Comparison of ENCODE assay signal across 10 cellular contexts in the genomic region with DNA sequence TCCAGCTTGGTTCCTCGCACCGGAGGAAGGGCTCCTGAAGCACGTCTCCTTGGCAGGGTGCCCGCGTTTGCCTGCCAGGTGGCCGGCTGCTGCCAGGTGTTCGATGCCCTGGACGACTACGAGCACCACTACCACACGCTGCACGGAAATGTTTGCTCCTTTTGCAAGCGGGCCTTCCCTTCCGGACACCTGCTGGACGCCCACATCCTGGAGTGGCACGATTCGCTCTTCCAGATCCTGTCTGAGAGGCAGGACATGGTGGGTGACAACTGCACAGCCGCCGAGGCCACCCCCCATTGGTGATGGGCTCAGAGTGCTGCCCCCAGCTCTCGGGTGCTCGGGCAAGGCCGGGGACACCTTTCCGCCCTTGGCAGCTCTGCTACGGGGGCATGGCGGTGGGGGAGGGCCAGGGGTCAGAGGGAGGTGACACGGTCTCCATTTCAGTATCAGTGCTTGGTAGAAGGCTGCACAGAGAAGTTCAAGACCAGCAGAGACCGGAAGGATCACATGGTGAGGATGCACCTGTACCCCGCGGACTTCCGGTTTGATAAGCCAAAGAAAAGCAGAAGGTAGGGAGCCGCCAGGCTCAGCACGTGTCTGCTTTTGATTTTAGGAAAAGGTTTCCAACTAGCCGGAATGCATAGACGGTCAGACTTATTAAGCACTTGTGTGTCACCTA. TPM values are rescaled to one million over a fixed set of nuclear protein-coding genes. Genes with fewer than 3 reads are reported as not detected.
DNase-seq lines count a peak whose midpoint lies in the region; ATAC-seq, FAIRE-seq and TF ChIP-seq lines count a peak whose summit lies in the region.
"Had no signal": no experiment of that assay in that cellular context is flagged by ENCODE, and none has a peak within 500 bp of the region (broad histone marks: within the 10 kb centered on the region; RNA-seq: fewer than 3 reads in every experiment).

No MANE protein-coding gene starts in this region.

- H2AFZ ChIP-seq in OCI-LY3 (ENCODE audit: low read depth, low read length), result no peak overlapping the region

- peak overlapping the region; percentile 64 for H3K4me2 ChIP-seq in OCI-LY3 (ENCODE audit: low read length)

- FAIRE-seq in small intestine (lab: Jason Lieb, UNC) (no peak), RCC 7860 (lab: Jason Lieb, UNC) (no peak)

- WGBS in esophagus squamous epithelium, 2 donors, result 75 to 87% methylated on average over 7 to 14 of the region's 33 CpGs
- 21 to 73% (median 41%) methylated on average over 33 of the region's 33 CpGs for WGBS in small intestine, 3 donors

- peaks cover 35% of the 10 kb centered on the region for H3K79me2 ChIP-seq in OCI-LY3 (ENCODE audit: low read length)

- no peak for ATAC-seq in GM21825 (IDR thresholded peaks at IDR 0.05; ENCODE audit: unreplicated experiment)
- no peak for ATAC-seq in HG03159 (IDR thresholded peaks at IDR 0.05; ENCODE audit: unreplicated experiment)

- H3K9ac ChIP-seq in OCI-LY3 (ENCODE audit: low read length), result no peak overlapping the region

- H3K27ac ChIP-seq in OCI-LY3 (ENCODE audit: low read length) (no peak overlapping the region), esophagus squamous epithelium (peak overlapping the region in 3 of 4 donors; percentile 92 to 99 (median 98)), small intestine (ENCODE audit: low read depth in 1 of 2, low read length in 1 of 2) (peak overlapping the region; percentile 38 to 98)

- H3K27me3 ChIP-seq in OCI-LY3 (ENCODE audit: low read depth, low read length), result no peaks in the 10 kb centered on the region
- H3K27me3 ChIP-seq in esophagus squamous epithelium, result no peaks in the 10 kb centered on the region
- H3K27me3 ChIP-seq in small intestine (ENCODE audit: control insufficient read depth in 2 of 2, insufficient read depth in 2 of 2, low read length in 2 of 2), result no peaks in the 10 kb centered on the region

- H3K9me3 ChIP-seq in OCI-LY3 (ENCODE audit: insufficient read depth, low read length), result no peaks in the 10 kb centered on the region
- no peaks in the 10 kb centered on the region for H3K9me3 ChIP-seq in esophagus squamous epithelium
- no peaks in the 10 kb centered on the region for H3K9me3 ChIP-seq in small intestine (ENCODE audit: control insufficient read depth, low read depth)

- peaks cover 27% of the 10 kb centered on the region for H3K4me1 ChIP-seq in OCI-LY3 (ENCODE audit: low read length)
- peaks cover 11 to 41% (median 21%) of the 10 kb centered on the region in 3 donors for H3K4me1 ChIP-seq in esophagus squamous epithelium
- H3K4me1 ChIP-seq in small intestine (ENCODE audit: control insufficient read depth in 2 of 2, insufficient read depth in 1 of 2, low read depth in 1 of 2, low read length in 1 of 2), result peaks cover 0 to 7% of the 10 kb centered on the region in 2 donors

- DNase-seq in NCI-H2107 treated with DMSO at 0.1 percent for 48 hours (lab: John Stamatoyannopoulos, UW; ENCODE audit: unreplicated experiment) (peak; percentile 36), NCI-H2107 (lab: John Stamatoyannopoulos, UW) (no peak), esophagus squamous epithelium (lab: John Stamatoyannopoulos, UW) (no peak), small intestine (peak; percentile 67), RCC 7860 (ENCODE audit: low spot score) (no peak)

- TF ChIP-seq CTCF in OCI-LY3 (IDR thresholded peaks at IDR 0.05; ENCODE audit: low read depth, low read length) (no peak), esophagus squamous epithelium (IDR thresholded peaks at IDR 0.05) (no peak)

- H3K4me3 ChIP-seq in OCI-LY3 (ENCODE audit: low read length), result peak overlapping the region; percentile 100; the same call in 1 of the 2 replicates
- H3K4me3 ChIP-seq in esophagus squamous epithelium, result peak overlapping the region in 2 of 4 donors; percentile 97 to 100
- H3K4me3 ChIP-seq in small intestine (ENCODE audit: low read depth in 1 of 2, low read length in 2 of 2), result peak overlapping the region in 1 of 2 donors; percentile 36

- intact Hi-C loops in esophagus squamous epithelium (cut with DNase I), result no loop called here

- H4K20me1 ChIP-seq in OCI-LY3 (ENCODE audit: insufficient read depth, low read length), result peaks cover 4% of the 10 kb centered on the region

- H3K36me3 ChIP-seq in OCI-LY3 (replicated peaks; ENCODE audit: low read depth, low read length) (peaks cover 4% of the 10 kb centered on the region), esophagus squamous epithelium (peaks cover 0 to 49% (median 3%) of the 10 kb centered on the region in 3 donors), small intestine (ENCODE audit: control insufficient read depth in 2 of 2, insufficient read depth in 2 of 2, low read length in 2 of 2) (peaks cover 0 to 4% of the 10 kb centered on the region in 2 donors)

- no peak for TF ChIP-seq POLR2A in esophagus squamous epithelium (IDR thresholded peaks at IDR 0.05)

RNA-seq across cellular contexts. Expression of a gene that starts 1.1 kb away (rescaled TPM):
- total RNA-seq in esophagus squamous epithelium, result 10 to 100 TPM; 16.1 to 26.7 (median 17.7) TPM
- 10 to 100 TPM; 43.8 to 61.5 (median 53.9) TPM for polyA plus RNA-seq in small intestine

RNA-seq across cellular contexts. Expression of a gene that starts 1.2 kb away (rescaled TPM):
- 10 to 100 TPM; 28.4 to 44.4 (median 38.9) TPM for total RNA-seq in esophagus squamous epithelium
- polyA plus RNA-seq in small intestine, result 100 to 1,000 TPM in 2 of 3 donors, 10 to 100 TPM in 1; 43.1 to 173 (median 126) TPM

RNA-seq across cellular contexts. Expression of a gene that starts 26.8 kb away (rescaled TPM):
- not detected for total RNA-seq in esophagus squamous epithelium
- polyA plus RNA-seq in small intestine, result 1 to 10 TPM in 1 of 3 donors, not detected in 2; 3.0 TPM
- total RNA-seq: LHCN-M2 had no signal

RNA-seq across cellular contexts. Expression of a gene that starts 33.2 kb away (rescaled TPM):
- 1 to 10 TPM; 3.3 to 5.7 (median 4.3) TPM for total RNA-seq in esophagus squamous epithelium
- 1 to 10 TPM in 2 of 3 donors, under 1 TPM in 1; 0.67 to 2.5 (median 1.6) TPM for polyA plus RNA-seq in small intestine

RNA-seq across cellular contexts. Expression of a gene that starts 37.3 kb away (rescaled TPM):
- not detected for total RNA-seq in esophagus squamous epithelium
- 1,000 to 10,000 TPM in 2 of 3 donors, 100 to 1,000 TPM in 1; 284 to 2,052 (median 1,424) TPM for polyA plus RNA-seq in small intestine
- total RNA-seq: LHCN-M2 had no signal
- polyA plus RNA-seq: AG04450 had no signal

Comparison
In these comparisons a context has a peak if more than half of its experiments do, and no peak if none do; other contexts are left out.
1. DNase-seq: peak in NCI-H2107 treated with DMSO at 0.1 percent for 48 hours (single experiment) and small intestine (single experiment); none in NCI-H2107 (single experiment), esophagus squamous epithelium (single experiment) and RCC 7860 (single experiment).